8 cellular contexts compared by ENCODE assay signal in the genomic region with DNA sequence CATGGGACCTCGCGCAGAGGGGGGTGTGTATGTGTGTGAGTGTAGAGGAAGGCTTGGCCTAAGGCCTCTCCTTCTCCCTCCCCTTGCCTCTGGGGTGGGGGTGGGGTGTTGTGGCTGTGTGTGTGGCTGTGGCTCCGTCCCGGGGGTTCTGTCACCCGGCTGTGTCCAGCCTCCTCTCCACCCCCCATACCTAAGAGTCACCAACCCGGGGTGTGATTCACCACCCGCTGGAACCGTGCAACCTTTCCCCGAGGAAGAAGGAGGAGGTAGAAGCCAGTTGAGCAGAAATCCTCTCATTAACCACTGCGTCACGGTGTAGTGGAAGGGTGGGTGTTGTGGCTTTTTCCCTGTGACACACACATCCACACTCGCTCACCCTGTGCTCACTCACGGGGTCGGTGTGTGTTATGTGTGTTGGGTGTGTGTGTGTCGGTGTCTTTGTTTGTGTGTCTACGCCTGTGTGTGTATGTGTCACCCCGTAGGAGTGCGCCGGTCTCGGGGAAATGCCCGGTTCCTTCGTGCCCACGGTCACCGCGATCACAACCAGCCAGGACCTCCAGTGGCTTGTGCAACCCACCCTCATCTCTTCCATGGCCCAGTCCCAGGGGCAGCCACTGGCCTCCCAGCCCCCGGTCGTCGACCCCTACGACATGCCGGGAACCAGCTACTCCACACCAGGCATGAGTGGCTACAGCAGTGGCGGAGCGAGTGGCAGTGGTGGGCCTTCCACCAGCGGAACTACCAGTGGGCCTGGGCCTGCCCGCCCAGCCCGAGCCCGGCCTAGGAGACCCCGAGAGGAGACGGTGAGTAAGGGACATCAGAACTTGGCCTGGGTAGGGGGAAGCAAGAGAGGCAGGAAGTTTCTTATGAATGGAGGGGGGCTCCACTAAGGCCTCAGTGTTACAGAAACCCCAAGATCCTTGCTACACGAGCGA. TPM values are rescaled to one million over a fixed set of nuclear protein-coding genes. Genes with fewer than 3 reads are reported as not detected.
DNase-seq lines count a peak whose midpoint lies in the region; ATAC-seq and TF ChIP-seq lines count a peak whose summit lies in the region.

No MANE protein-coding gene starts in this region.

- H3K4me3 Mint-ChIP-seq in naive thymus-derived CD8-positive, alpha-beta T cell, result peak overlapping the region; percentile 91 to 98 (median 94)

- no peaks in the 10 kb centered on the region for H3K9me3 Mint-ChIP-seq in naive thymus-derived CD8-positive, alpha-beta T cell

- H3K36me3 Mint-ChIP-seq in naive thymus-derived CD8-positive, alpha-beta T cell, result peaks cover 0 to 8% (median 3%) of the 10 kb centered on the region in 3 donors

- peak overlapping the region; percentile 68 for H3K4me3 ChIP-seq in GM06990 (replicated peaks; ENCODE audit: low read depth, low read length)

- H3K27me3 Mint-ChIP-seq in naive thymus-derived CD8-positive, alpha-beta T cell, result peaks cover 7 to 32% (median 15%) of the 10 kb centered on the region in 5 donors

- peak; percentile 3 for ATAC-seq in SK-N-SH treated with all-trans-retinoic acid at 6 μM for 48 hours
- peak; percentile 2 to 4 for ATAC-seq in naive thymus-derived CD8-positive, alpha-beta T cell
- ATAC-seq in GM21360 (IDR thresholded peaks at IDR 0.05; ENCODE audit: unreplicated experiment), result no peak
- no peak for ATAC-seq in GM21381 (IDR thresholded peaks at IDR 0.05; ENCODE audit: unreplicated experiment)

- no peaks in the 10 kb centered on the region for H3K36me3 ChIP-seq in GM06990 (ENCODE audit: control insufficient read depth, insufficient read depth, low read length)

- POLR2A ChIA-PET in naive thymus-derived CD8-positive, alpha-beta T cell (lab: Charles Lee), result interaction anchor here (0.6 to 5.6 kb wide), 13 partner anchors 7 to 433 kb away, joined by 3 to 90 read pairs (median 4); no protein-coding TSS in a partner anchor

- DNase-seq in GM06990 (ENCODE audit: extremely low read depth, insufficient read length), result no peak
- DNase-seq in dedifferentiated amniotic fluid mesenchymal stem cell (ENCODE audit: extremely low spot score), result peak; percentile 63
- peak in 8 of 10 donors; percentile 18 to 82 (median 48) for DNase-seq in naive thymus-derived CD8-positive, alpha-beta T cell
- DNase-seq in Ammon's horn (ENCODE audit: low spot score), result no peak
- no peak for DNase-seq in SKM-1 (lab: John Stamatoyannopoulos, UW; ENCODE audit: unreplicated experiment)

- peak overlapping the region; percentile 86 to 100 (median 99) for H3K27ac Mint-ChIP-seq in naive thymus-derived CD8-positive, alpha-beta T cell

- no peak for TF ChIP-seq CTCF in GM06990 (IDR thresholded peaks at IDR 0.05; ENCODE audit: insufficient read depth, low read length, poor library complexity, severe bottlenecking)

- H3K27me3 ChIP-seq in GM06990 (replicated peaks; ENCODE audit: control insufficient read depth, insufficient read depth, low read length), result no peaks in the 10 kb centered on the region

- peaks cover 33 to 77% (median 47%) of the 10 kb centered on the region in 4 donors for H3K4me1 Mint-ChIP-seq in naive thymus-derived CD8-positive, alpha-beta T cell

TF ChIP-seq in SK-N-SH treated with all-trans-retinoic acid at 6 μM for 48 hours, 23 proteins besides CTCF, POLR2A, EP300 and RAD21:
- TF ChIP-seq CSDC2 (CRISPR knock-in tag; IDR thresholded peaks at IDR 0.05) (no peak), ZFP3 (CRISPR knock-in tag; IDR thresholded peaks at IDR 0.05) (no peak)

RNA-seq across cellular contexts. Expression of gene FOSB, which starts 2.6 kb away (rescaled TPM):
- 1 to 10 TPM; 3.5 TPM for total RNA-seq in naive thymus-derived CD8-positive, alpha-beta T cell
- 10 to 100 TPM; 10.2 to 11.4 (median 11.0) TPM for polyA plus RNA-seq in naive thymus-derived CD8-positive, alpha-beta T cell

RNA-seq across cellular contexts. Expression of gene RTN2, which starts 26.4 kb away (rescaled TPM):
- 1 to 10 TPM; 1.0 to 1.8 TPM for total RNA-seq in naive thymus-derived CD8-positive, alpha-beta T cell
- under 1 TPM in 2 of 3 donors, not detected in 1; 0.27 to 0.41 TPM for polyA plus RNA-seq in naive thymus-derived CD8-positive, alpha-beta T cell

RNA-seq across cellular contexts. Expression of gene PPM1N, which starts 27.8 kb away (rescaled TPM):
- 10 to 100 TPM; 12.4 to 15.6 TPM for total RNA-seq in naive thymus-derived CD8-positive, alpha-beta T cell
- 1 to 10 TPM; 7.2 to 8.7 (median 7.7) TPM for polyA plus RNA-seq in naive thymus-derived CD8-positive, alpha-beta T cell

RNA-seq across cellular contexts. Expression of gene VASP, which starts 36.9 kb away (rescaled TPM):
- 10 to 100 TPM; 72.0 to 72.1 TPM for total RNA-seq in naive thymus-derived CD8-positive, alpha-beta T cell
- 10 to 100 TPM; 39.9 to 49.6 (median 49.0) TPM for polyA plus RNA-seq in naive thymus-derived CD8-positive, alpha-beta T cell

RNA-seq across cellular contexts. Expression of gene ERCC1, which starts 46.7 kb away (rescaled TPM):
- 10 to 100 TPM; 59.2 to 61.0 TPM for total RNA-seq in naive thymus-derived CD8-positive, alpha-beta T cell
- 10 to 100 TPM; 32.2 to 38.6 (median 33.7) TPM for polyA plus RNA-seq in naive thymus-derived CD8-positive, alpha-beta T cell

Comparison
In these comparisons a context has a peak if more than half of its experiments do, and no peak if none do; other contexts are left out.
1. DNase-seq: peak in dedifferentiated amniotic fluid mesenchymal stem cell (single experiment) and naive thymus-derived CD8-positive, alpha-beta T cell (8 of 10); none in GM06990 (single experiment), Ammon's horn (single experiment) and SKM-1 (single experiment).
2. ATAC-seq: peak in SK-N-SH treated with all-trans-retinoic acid at 6 μM for 48 hours (single experiment) and naive thymus-derived CD8-positive, alpha-beta T cell (2 of 2); none in GM21360 (single experiment) and GM21381 (single experiment).